23 cellular contexts compared by ENCODE assay signal in the genomic region with DNA sequence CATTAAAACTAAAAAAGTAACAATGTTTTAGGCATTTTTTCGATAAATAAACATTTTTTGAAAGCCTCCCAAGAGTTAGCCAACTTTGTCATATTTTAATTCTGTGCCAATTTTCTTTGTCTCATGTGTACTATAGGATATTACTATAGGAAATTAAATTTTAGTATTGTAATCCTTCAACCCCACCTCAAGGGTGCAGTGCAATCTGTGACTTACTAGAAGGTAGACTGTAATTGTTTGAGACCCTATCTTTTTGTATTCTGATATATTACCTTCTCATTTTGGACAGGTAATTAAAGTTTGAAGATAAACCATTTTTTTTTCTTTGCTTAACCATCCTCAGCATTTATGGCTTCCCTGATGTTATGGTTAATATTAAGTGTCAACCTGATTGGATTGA.
"Had no signal": no experiment of that assay in that cellular context is flagged by ENCODE, and none has a peak within 500 bp of the region (broad histone marks: within the 10 kb centered on the region; RNA-seq: fewer than 3 reads in every experiment).

No MANE protein-coding gene starts in this region.

- ATAC-seq: T-cell had no signal

- H3K4me1 ChIP-seq: breast epithelium had no signal

- H3K4me3 Mint-ChIP-seq: activated CD4-positive, alpha-beta memory T cell treated with anti-CD3 and anti-CD28 coated beads for 36 hours; activated CD4-positive, alpha-beta T cell treated with anti-CD3 and anti-CD28 coated beads, Interleukin-2, amount 10 ng/mL, durations not matched to agents 7 days and 5 days; activated naive CD8-positive, alpha-beta T cell treated with anti-CD3 and anti-CD28 coated beads, Interleukin-2, amount 10 ng/mL, durations not matched to agents 7 days and 5 days; T-cell had no signal

- H3K9me3 Mint-ChIP-seq: activated naive CD8-positive, alpha-beta T cell treated with anti-CD3 and anti-CD28 coated beads, Interleukin-2, amount 10 ng/mL, durations not matched to agents 7 days and 5 days had no signal

- DNase-seq: activated CD4-positive, alpha-beta memory T cell treated with anti-CD3 and anti-CD28 coated beads for 36 hours; activated CD4-positive, alpha-beta T cell treated with anti-CD3 and anti-CD28 coated beads, Interleukin-2, amount 10 ng/mL, durations not matched to agents 7 days and 5 days; activated CD4-positive, CD25-positive, alpha-beta regulatory T cell; activated CD8-positive, alpha-beta memory T cell treated with anti-CD3 and anti-CD28 coated beads for 24 hours; activated naive CD4-positive, alpha-beta T cell treated with anti-CD3 and anti-CD28 coated beads, Interleukin-2, amount 50 U/mL, for 16 hours; activated naive CD8-positive, alpha-beta T cell treated with anti-CD3 and anti-CD28 coated beads, Interleukin-2, amount 10 ng/mL, durations not matched to agents 7 days and 5 days; activated T-cell treated with anti-CD3 and anti-CD28 coated beads, Interleukin-2, amount 50 U/mL, for 48 hours; aorta; caudate nucleus; KBM-7; NCI-H146; NCI-H187 treated with DMSO at 0.1 percent for 48 hours; NCI-H2081 treated with DMSO at 0.1 percent for 48 hours; NCI-H2171 treated with DMSO at 0.1 percent for 48 hours; NCI-H226; NCI-H526; SIG-M5; T-cell; T-helper 2 cell; T1000 had no signal

- H3K27ac ChIP-seq: breast epithelium, SK-N-MC had no signal

- H3K9me3 ChIP-seq: breast epithelium had no signal

- H3K27ac Mint-ChIP-seq: activated CD4-positive, alpha-beta memory T cell treated with anti-CD3 and anti-CD28 coated beads for 36 hours; activated CD4-positive, alpha-beta T cell treated with anti-CD3 and anti-CD28 coated beads, Interleukin-2, amount 10 ng/mL, durations not matched to agents 7 days and 5 days; activated naive CD8-positive, alpha-beta T cell treated with anti-CD3 and anti-CD28 coated beads, Interleukin-2, amount 10 ng/mL, durations not matched to agents 7 days and 5 days; activated T-helper 2 cell treated with anti-CD3 and anti-CD28 coated beads, Interferon-gamma antibody, Interleukin-2, Interleukin-4, amounts not matched to agents 10 μg/mL and 5 μg/mL and 100 μg/mL, durations not matched to agents 14 hours and 24 hours and 36 hours; T-cell had no signal

- H3K27me3 Mint-ChIP-seq: activated CD4-positive, alpha-beta memory T cell treated with anti-CD3 and anti-CD28 coated beads for 36 hours; activated CD4-positive, alpha-beta T cell treated with anti-CD3 and anti-CD28 coated beads, Interleukin-2, amount 10 ng/mL, durations not matched to agents 7 days and 5 days; activated naive CD8-positive, alpha-beta T cell treated with anti-CD3 and anti-CD28 coated beads, Interleukin-2, amount 10 ng/mL, durations not matched to agents 7 days and 5 days; T-cell had no signal

- H3K36me3 Mint-ChIP-seq: activated CD4-positive, alpha-beta memory T cell treated with anti-CD3 and anti-CD28 coated beads for 36 hours; activated naive CD8-positive, alpha-beta T cell treated with anti-CD3 and anti-CD28 coated beads, Interleukin-2, amount 10 ng/mL, durations not matched to agents 7 days and 5 days; T-cell had no signal

- H3K4me1 Mint-ChIP-seq: activated CD4-positive, alpha-beta T cell treated with anti-CD3 and anti-CD28 coated beads, Interleukin-2, amount 10 ng/mL, durations not matched to agents 7 days and 5 days; activated naive CD8-positive, alpha-beta T cell treated with anti-CD3 and anti-CD28 coated beads, Interleukin-2, amount 10 ng/mL, durations not matched to agents 7 days and 5 days; T-cell had no signal

- H3K27me3 ChIP-seq: breast epithelium had no signal
